In genomic region chr1:23344111-23344986, GRCh38 we compare ENCODE assay signal across 1 cellular context.
TF ChIP-seq lines count a peak whose summit lies in the region.

TSS of gene HNRNPR (minus strand) at chr1:23344284. CDS start at chr1:23341008, 3,276 bp downstream.

TF ChIP-seq in K562, 482 proteins besides CTCF, POLR2A, EP300 and RAD21 (continued from another document and continues in another):
- peak; percentile 96 for TF ChIP-seq CTBP1 (IDR thresholded peaks at IDR 0.05; ENCODE audit: borderline replicate concordance)
- TF ChIP-seq SIN3A (IDR thresholded peaks at IDR 0.05; ENCODE audit: borderline replicate concordance in 2 of 2, control insufficient read depth in 1 of 2, low read depth in 2 of 2, low read length in 2 of 2), result peak; percentile 46 to 82; a peak in 1 of 4 replicates
- 0 out of 2 replicates have a peak, but pooled peaks have one; percentile 10 for TF ChIP-seq CBFA2T3 (IDR thresholded peaks at IDR 0.05)
- no peak for TF ChIP-seq ZNF79 (CRISPR knock-in tag; IDR thresholded peaks at IDR 0.05; ENCODE audit: low read depth)
- peak; percentile 45; the same call in 1 of the 2 replicates for TF ChIP-seq ZNF436 (CRISPR knock-in tag; IDR thresholded peaks at IDR 0.05)
- no peak for TF ChIP-seq ZKSCAN3 (CRISPR knock-in tag; IDR thresholded peaks at IDR 0.05)
- peak; percentile 14; the same call in 1 of the 2 replicates for TF ChIP-seq NBN (IDR thresholded peaks at IDR 0.05; ENCODE audit: low read depth)
- TF ChIP-seq ZNF253 (CRISPR knock-in tag; conservative IDR thresholded peaks at IDR 0.05), result no peak
- peak; percentile 30; the same call in 1 of the 2 replicates for TF ChIP-seq ZNF76 (CRISPR knock-in tag; IDR thresholded peaks at IDR 0.05; ENCODE audit: borderline replicate concordance)
- TF ChIP-seq PHF8 (IDR thresholded peaks at IDR 0.05; ENCODE audit: borderline replicate concordance, low read length), result peak; percentile 76; the same call in 1 of the 2 replicates
- peak; percentile 67 to 95 (median 90) for TF ChIP-seq YY1 (IDR thresholded peaks at IDR 0.05; ENCODE audit: borderline replicate concordance in 1 of 3, control insufficient read depth in 1 of 3, extremely low read depth in 1 of 3, insufficient read depth in 3 of 3, insufficient read length in 1 of 3, insufficient replicate concordance in 2 of 3, low read depth in 1 of 3, low read length in 2 of 3)
- TF ChIP-seq ZNF280B (CRISPR knock-in tag; IDR thresholded peaks at IDR 0.05), result no peak
- peak; percentile 34; the same call in 1 of the 2 replicates for TF ChIP-seq PHB (CRISPR knock-in tag; IDR thresholded peaks at IDR 0.05)
- TF ChIP-seq ESRRA (IDR thresholded peaks at IDR 0.05; ENCODE audit: borderline replicate concordance, low read depth), result peak; percentile 51; the same call in 1 of the 2 replicates
- TF ChIP-seq, protein P1, sequence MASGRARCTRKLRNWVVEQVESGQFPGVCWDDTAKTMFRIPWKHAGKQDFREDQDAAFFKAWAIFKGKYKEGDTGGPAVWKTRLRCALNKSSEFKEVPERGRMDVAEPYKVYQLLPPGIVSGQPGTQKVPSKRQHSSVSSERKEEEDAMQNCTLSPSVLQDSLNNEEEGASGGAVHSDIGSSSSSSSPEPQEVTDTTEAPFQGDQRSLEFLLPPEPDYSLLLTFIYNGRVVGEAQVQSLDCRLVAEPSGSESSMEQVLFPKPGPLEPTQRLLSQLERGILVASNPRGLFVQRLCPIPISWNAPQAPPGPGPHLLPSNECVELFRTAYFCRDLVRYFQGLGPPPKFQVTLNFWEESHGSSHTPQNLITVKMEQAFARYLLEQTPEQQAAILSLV (tag; IDR thresholded peaks at IDR 0.05), result no peak
- peak; percentile 33; the same call in 1 of the 2 replicates for TF ChIP-seq NR2C2 (CRISPR knock-in tag; IDR thresholded peaks at IDR 0.05)
- peak; percentile 87 for TF ChIP-seq NR2C2 (tag; IDR thresholded peaks at IDR 0.05)
- TF ChIP-seq HOXB6 (CRISPR knock-in tag; IDR thresholded peaks at IDR 0.05; ENCODE audit: borderline replicate concordance), result no peak
- TF ChIP-seq XRCC4 (IDR thresholded peaks at IDR 0.05; ENCODE audit: extremely low read depth, insufficient read depth, insufficient read length), result no peak
- no peak for TF ChIP-seq HMG20A (CRISPR knock-in tag; conservative IDR thresholded peaks at IDR 0.05)
- no peak for TF ChIP-seq NR2C1 (IDR thresholded peaks at IDR 0.05)
- peak; percentile 46; the same call in 1 of the 2 replicates for TF ChIP-seq NR2C1 (tag; IDR thresholded peaks at IDR 0.05)
- TF ChIP-seq WHSC1 (IDR thresholded peaks at IDR 0.05; ENCODE audit: low read length), result no peak
- TF ChIP-seq ETV5 (CRISPR knock-in tag; IDR thresholded peaks at IDR 0.05; ENCODE audit: low read depth), result peak; percentile 79; the same call in 1 of the 2 replicates
- no peak for TF ChIP-seq IRF2 (CRISPR knock-in tag; IDR thresholded peaks at IDR 0.05)
- TF ChIP-seq, protein P2, sequence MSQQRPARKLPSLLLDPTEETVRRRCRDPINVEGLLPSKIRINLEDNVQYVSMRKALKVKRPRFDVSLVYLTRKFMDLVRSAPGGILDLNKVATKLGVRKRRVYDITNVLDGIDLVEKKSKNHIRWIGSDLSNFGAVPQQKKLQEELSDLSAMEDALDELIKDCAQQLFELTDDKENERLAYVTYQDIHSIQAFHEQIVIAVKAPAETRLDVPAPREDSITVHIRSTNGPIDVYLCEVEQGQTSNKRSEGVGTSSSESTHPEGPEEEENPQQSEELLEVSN (IDR thresholded peaks at IDR 0.05; ENCODE audit: borderline replicate concordance in 1 of 2, extremely low read depth in 1 of 2, insufficient read depth in 1 of 2, insufficient read length in 1 of 2, low read depth in 1 of 2, low read length in 1 of 2, poor library complexity in 1 of 2, severe bottlenecking in 1 of 2), result peak; percentile 93 to 98
- peak; percentile 23 to 81; a peak in 1 of 4 replicates for TF ChIP-seq NONO (IDR thresholded peaks at IDR 0.05; ENCODE audit: low read depth in 2 of 2, low read length in 1 of 2)
- TF ChIP-seq ZNF639 (CRISPR knock-in tag; conservative IDR thresholded peaks at IDR 0.05 in 1 of 2, IDR thresholded peaks at IDR 0.05 in 1 of 2), result peak in 1 of 2 experiments; percentile 85; a peak in 2 of 4 replicates
- TF ChIP-seq FUS (optimal IDR thresholded peaks at IDR 0.05; ENCODE audit: low read depth, low read length), result no peak
- TF ChIP-seq ZNF263 (CRISPR knock-in tag; IDR thresholded peaks at IDR 0.05; ENCODE audit: borderline replicate concordance), result peak; percentile 76
- peak; percentile 64; the same call in 1 of the 2 replicates for TF ChIP-seq ZKSCAN1 (IDR thresholded peaks at IDR 0.05; ENCODE audit: low read depth, low read length)
- TF ChIP-seq AFF4 (CRISPR knock-in tag; IDR thresholded peaks at IDR 0.05), result peak; percentile 90
- TF ChIP-seq, protein P3, sequence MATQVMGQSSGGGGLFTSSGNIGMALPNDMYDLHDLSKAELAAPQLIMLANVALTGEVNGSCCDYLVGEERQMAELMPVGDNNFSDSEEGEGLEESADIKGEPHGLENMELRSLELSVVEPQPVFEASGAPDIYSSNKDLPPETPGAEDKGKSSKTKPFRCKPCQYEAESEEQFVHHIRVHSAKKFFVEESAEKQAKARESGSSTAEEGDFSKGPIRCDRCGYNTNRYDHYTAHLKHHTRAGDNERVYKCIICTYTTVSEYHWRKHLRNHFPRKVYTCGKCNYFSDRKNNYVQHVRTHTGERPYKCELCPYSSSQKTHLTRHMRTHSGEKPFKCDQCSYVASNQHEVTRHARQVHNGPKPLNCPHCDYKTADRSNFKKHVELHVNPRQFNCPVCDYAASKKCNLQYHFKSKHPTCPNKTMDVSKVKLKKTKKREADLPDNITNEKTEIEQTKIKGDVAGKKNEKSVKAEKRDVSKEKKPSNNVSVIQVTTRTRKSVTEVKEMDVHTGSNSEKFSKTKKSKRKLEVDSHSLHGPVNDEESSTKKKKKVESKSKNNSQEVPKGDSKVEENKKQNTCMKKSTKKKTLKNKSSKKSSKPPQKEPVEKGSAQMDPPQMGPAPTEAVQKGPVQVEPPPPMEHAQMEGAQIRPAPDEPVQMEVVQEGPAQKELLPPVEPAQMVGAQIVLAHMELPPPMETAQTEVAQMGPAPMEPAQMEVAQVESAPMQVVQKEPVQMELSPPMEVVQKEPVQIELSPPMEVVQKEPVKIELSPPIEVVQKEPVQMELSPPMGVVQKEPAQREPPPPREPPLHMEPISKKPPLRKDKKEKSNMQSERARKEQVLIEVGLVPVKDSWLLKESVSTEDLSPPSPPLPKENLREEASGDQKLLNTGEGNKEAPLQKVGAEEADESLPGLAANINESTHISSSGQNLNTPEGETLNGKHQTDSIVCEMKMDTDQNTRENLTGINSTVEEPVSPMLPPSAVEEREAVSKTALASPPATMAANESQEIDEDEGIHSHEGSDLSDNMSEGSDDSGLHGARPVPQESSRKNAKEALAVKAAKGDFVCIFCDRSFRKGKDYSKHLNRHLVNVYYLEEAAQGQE (CRISPR knock-in tag; IDR thresholded peaks at IDR 0.05; ENCODE audit: low read depth), result peak; percentile 68
- TF ChIP-seq ZNF445 (CRISPR knock-in tag; IDR thresholded peaks at IDR 0.05; ENCODE audit: low read depth), result no peak
